In the genomic region with DNA sequence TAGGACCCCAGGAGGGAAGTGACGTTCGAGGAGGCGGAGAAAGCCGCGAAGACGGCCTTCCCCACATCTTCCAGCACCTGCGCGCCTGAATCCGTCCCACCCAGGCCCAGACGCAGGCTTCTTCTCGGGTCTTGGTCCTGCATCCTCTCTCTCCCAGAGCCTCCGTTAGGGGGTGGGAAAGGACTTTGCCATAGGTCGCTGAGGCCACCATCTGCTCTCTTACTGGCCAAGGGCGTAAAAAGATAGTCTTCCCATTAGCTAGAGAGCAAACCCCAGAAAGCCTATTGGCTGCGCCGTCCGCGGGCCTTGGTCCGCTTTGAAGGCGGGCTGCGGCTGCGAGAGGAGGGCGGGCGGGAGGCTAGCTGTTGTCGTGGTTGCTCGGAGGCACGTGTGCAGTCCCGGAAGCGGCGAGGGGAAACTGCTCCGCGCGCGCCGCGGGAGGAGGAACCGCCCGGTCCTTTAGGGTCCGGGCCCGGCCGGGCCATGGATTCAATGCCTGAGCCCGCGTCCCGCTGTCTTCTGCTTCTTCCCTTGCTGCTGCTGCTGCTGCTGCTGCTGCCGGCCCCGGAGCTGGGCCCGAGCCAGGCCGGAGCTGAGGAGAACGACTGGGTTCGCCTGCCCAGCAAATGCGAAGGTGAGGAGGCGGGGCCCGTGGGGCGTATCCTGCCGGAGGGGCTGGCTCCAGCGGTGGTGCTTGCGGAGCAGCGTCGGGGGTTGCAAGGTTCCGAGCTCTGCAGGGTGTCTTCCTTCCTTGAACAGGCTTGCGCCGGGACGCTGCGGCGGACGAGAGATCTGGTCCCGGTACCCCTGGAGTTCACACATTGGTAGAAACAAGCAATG, we compare ENCODE assay signal across 1 cellular context.
A peak's percentile ranks its signal among the peaks of the same experiment; 100 is the strongest.
TF ChIP-seq lines count a peak whose summit lies in the region.

A gene (plus strand): TSS at position 393 of the 840 bp plus-strand sequence. CDS start 91 bp downstream, at position 484.

TF ChIP-seq in H1, 55 proteins besides CTCF, POLR2A, EP300 and RAD21:
- TF ChIP-seq POLR2AphosphoS5 (IDR thresholded peaks at IDR 0.05; ENCODE audit: low read depth, low read length) (peak; percentile 45; the same call in 1 of the 2 replicates), RNF2 (IDR thresholded peaks at IDR 0.05; ENCODE audit: borderline replicate concordance, low read depth, low read length, missing control alignments, poor library complexity, severe bottlenecking) (peak; percentile 42), ZNF274 (IDR thresholded peaks at IDR 0.05; ENCODE audit: borderline replicate concordance, extremely low read depth, low read length) (no peak), ASH2L (IDR thresholded peaks at IDR 0.05; ENCODE audit: low read length) (peak; percentile 87), RBBP5 (IDR thresholded peaks at IDR 0.05; ENCODE audit: borderline replicate concordance, low read depth, low read length) (0 out of 2 replicates have a peak, but pooled peaks have one; percentile 83), RXRA (IDR thresholded peaks at IDR 0.05; ENCODE audit: insufficient read depth, low read depth, low read length) (no peak), GTF2F1 (IDR thresholded peaks at IDR 0.05; ENCODE audit: borderline replicate concordance, low read depth, low read length) (no peak; the same call in 1 of the 2 replicates), TAF1 (IDR thresholded peaks at IDR 0.05; ENCODE audit: low read depth, low read length) (peak; percentile 77), CHD2 (IDR thresholded peaks at IDR 0.05; ENCODE audit: low read length) (peak; percentile 83), TBP (IDR thresholded peaks at IDR 0.05; ENCODE audit: low read depth, low read length) (peak; percentile 70), CEBPB (IDR thresholded peaks at IDR 0.05; ENCODE audit: low read depth, low read length) (no peak), TAF7 (optimal IDR thresholded peaks at IDR 0.05; ENCODE audit: borderline replicate concordance, low read depth, low read length) (peak; percentile 45), SRF (IDR thresholded peaks at IDR 0.05; ENCODE audit: low read depth, low read length) (no peak), MAFK (IDR thresholded peaks at IDR 0.05; ENCODE audit: low read depth, low read length) (no peak), GABPA (IDR thresholded peaks at IDR 0.05; ENCODE audit: borderline replicate concordance, insufficient read depth, low read length) (peak; percentile 71; the same call in 1 of the 2 replicates), SP2 (IDR thresholded peaks at IDR 0.05; ENCODE audit: low read length) (peak; percentile 33; the same call in 1 of the 2 replicates), SAP30 (IDR thresholded peaks at IDR 0.05; ENCODE audit: insufficient read depth, insufficient replicate concordance, low read length) (no peak), SP4 (IDR thresholded peaks at IDR 0.05; ENCODE audit: low read length) (peak; percentile 79), KDM1A (IDR thresholded peaks at IDR 0.05; ENCODE audit: borderline replicate concordance, low read length) (peak; percentile 75; the same call in 1 of the 2 replicates), EGR1 (IDR thresholded peaks at IDR 0.05; ENCODE audit: borderline replicate concordance, low read depth, low read length) (no peak), JUN (IDR thresholded peaks at IDR 0.05; ENCODE audit: low read depth, low read length) (no peak), EZH2 (IDR thresholded peaks at IDR 0.05; ENCODE audit: low read depth, low read length, severe bottlenecking) (no peak), BACH1 (IDR thresholded peaks at IDR 0.05; ENCODE audit: low read length) (no peak), TCF12 (IDR thresholded peaks at IDR 0.05; ENCODE audit: low read depth, low read length) (no peak), POU5F1 (IDR thresholded peaks at IDR 0.05; ENCODE audit: low read depth, low read length) (no peak), PHF8 (conservative IDR thresholded peaks at IDR 0.05; ENCODE audit: low read depth, low read length) (peak; percentile 76; the same call in 1 of the 2 replicates), CTBP2 (IDR thresholded peaks at IDR 0.05; ENCODE audit: borderline replicate concordance, insufficient read depth, insufficient read length, low read length) (no peak), HDAC2 (IDR thresholded peaks at IDR 0.05; ENCODE audit: borderline replicate concordance in 1 of 2, low read depth in 2 of 2, low read length in 2 of 2) (0 out of 4 replicates have a peak, but pooled peaks of 1 of the 2 experiments have one; percentile 62), BRCA1 (IDR thresholded peaks at IDR 0.05; ENCODE audit: low read depth, low read length) (no peak), CREB1 (IDR thresholded peaks at IDR 0.05) (peak; percentile 68), KDM5A (IDR thresholded peaks at IDR 0.05; ENCODE audit: low read length) (no peak), BCL11A (IDR thresholded peaks at IDR 0.05; ENCODE audit: low read depth in 2 of 2, low read length in 2 of 2) (no peak), CBX8 (IDR thresholded peaks at IDR 0.05; ENCODE audit: borderline replicate concordance, low read depth, low read length) (no peak), SIN3A (conservative IDR thresholded peaks at IDR 0.05 in 1 of 2, IDR thresholded peaks at IDR 0.05 in 1 of 2; ENCODE audit: low read depth in 1 of 2, low read length in 2 of 2) (peak in 1 of 2 experiments; percentile 80; a peak in 2 of 4 replicates), SP1 (IDR thresholded peaks at IDR 0.05; ENCODE audit: low read depth, low read length) (peak; percentile 98), YY1 (IDR thresholded peaks at IDR 0.05; ENCODE audit: low read depth, low read length) (no peak; the same call in 1 of the 2 replicates), KDM4A (IDR thresholded peaks at IDR 0.05; ENCODE audit: low read depth, low read length, severe bottlenecking) (peak; percentile 74), CHD1 (IDR thresholded peaks at IDR 0.05; ENCODE audit: low read depth, low read length) (no peak)
- TF ChIP-seq, protein P1, sequence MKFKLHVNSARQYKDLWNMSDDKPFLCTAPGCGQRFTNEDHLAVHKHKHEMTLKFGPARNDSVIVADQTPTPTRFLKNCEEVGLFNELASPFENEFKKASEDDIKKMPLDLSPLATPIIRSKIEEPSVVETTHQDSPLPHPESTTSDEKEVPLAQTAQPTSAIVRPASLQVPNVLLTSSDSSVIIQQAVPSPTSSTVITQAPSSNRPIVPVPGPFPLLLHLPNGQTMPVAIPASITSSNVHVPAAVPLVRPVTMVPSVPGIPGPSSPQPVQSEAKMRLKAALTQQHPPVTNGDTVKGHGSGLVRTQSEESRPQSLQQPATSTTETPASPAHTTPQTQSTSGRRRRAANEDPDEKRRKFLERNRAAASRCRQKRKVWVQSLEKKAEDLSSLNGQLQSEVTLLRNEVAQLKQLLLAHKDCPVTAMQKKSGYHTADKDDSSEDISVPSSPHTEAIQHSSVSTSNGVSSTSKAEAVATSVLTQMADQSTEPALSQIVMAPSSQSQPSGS (IDR thresholded peaks at IDR 0.05; ENCODE audit: low read length) = no peak
- TF ChIP-seq, protein P2, sequence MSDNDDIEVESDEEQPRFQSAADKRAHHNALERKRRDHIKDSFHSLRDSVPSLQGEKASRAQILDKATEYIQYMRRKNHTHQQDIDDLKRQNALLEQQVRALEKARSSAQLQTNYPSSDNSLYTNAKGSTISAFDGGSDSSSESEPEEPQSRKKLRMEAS (IDR thresholded peaks at IDR 0.05) = peak; percentile 99
- TF ChIP-seq, protein P3, sequence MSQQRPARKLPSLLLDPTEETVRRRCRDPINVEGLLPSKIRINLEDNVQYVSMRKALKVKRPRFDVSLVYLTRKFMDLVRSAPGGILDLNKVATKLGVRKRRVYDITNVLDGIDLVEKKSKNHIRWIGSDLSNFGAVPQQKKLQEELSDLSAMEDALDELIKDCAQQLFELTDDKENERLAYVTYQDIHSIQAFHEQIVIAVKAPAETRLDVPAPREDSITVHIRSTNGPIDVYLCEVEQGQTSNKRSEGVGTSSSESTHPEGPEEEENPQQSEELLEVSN (IDR thresholded peaks at IDR 0.05) = peak; percentile 99
- TF ChIP-seq, protein P4, sequence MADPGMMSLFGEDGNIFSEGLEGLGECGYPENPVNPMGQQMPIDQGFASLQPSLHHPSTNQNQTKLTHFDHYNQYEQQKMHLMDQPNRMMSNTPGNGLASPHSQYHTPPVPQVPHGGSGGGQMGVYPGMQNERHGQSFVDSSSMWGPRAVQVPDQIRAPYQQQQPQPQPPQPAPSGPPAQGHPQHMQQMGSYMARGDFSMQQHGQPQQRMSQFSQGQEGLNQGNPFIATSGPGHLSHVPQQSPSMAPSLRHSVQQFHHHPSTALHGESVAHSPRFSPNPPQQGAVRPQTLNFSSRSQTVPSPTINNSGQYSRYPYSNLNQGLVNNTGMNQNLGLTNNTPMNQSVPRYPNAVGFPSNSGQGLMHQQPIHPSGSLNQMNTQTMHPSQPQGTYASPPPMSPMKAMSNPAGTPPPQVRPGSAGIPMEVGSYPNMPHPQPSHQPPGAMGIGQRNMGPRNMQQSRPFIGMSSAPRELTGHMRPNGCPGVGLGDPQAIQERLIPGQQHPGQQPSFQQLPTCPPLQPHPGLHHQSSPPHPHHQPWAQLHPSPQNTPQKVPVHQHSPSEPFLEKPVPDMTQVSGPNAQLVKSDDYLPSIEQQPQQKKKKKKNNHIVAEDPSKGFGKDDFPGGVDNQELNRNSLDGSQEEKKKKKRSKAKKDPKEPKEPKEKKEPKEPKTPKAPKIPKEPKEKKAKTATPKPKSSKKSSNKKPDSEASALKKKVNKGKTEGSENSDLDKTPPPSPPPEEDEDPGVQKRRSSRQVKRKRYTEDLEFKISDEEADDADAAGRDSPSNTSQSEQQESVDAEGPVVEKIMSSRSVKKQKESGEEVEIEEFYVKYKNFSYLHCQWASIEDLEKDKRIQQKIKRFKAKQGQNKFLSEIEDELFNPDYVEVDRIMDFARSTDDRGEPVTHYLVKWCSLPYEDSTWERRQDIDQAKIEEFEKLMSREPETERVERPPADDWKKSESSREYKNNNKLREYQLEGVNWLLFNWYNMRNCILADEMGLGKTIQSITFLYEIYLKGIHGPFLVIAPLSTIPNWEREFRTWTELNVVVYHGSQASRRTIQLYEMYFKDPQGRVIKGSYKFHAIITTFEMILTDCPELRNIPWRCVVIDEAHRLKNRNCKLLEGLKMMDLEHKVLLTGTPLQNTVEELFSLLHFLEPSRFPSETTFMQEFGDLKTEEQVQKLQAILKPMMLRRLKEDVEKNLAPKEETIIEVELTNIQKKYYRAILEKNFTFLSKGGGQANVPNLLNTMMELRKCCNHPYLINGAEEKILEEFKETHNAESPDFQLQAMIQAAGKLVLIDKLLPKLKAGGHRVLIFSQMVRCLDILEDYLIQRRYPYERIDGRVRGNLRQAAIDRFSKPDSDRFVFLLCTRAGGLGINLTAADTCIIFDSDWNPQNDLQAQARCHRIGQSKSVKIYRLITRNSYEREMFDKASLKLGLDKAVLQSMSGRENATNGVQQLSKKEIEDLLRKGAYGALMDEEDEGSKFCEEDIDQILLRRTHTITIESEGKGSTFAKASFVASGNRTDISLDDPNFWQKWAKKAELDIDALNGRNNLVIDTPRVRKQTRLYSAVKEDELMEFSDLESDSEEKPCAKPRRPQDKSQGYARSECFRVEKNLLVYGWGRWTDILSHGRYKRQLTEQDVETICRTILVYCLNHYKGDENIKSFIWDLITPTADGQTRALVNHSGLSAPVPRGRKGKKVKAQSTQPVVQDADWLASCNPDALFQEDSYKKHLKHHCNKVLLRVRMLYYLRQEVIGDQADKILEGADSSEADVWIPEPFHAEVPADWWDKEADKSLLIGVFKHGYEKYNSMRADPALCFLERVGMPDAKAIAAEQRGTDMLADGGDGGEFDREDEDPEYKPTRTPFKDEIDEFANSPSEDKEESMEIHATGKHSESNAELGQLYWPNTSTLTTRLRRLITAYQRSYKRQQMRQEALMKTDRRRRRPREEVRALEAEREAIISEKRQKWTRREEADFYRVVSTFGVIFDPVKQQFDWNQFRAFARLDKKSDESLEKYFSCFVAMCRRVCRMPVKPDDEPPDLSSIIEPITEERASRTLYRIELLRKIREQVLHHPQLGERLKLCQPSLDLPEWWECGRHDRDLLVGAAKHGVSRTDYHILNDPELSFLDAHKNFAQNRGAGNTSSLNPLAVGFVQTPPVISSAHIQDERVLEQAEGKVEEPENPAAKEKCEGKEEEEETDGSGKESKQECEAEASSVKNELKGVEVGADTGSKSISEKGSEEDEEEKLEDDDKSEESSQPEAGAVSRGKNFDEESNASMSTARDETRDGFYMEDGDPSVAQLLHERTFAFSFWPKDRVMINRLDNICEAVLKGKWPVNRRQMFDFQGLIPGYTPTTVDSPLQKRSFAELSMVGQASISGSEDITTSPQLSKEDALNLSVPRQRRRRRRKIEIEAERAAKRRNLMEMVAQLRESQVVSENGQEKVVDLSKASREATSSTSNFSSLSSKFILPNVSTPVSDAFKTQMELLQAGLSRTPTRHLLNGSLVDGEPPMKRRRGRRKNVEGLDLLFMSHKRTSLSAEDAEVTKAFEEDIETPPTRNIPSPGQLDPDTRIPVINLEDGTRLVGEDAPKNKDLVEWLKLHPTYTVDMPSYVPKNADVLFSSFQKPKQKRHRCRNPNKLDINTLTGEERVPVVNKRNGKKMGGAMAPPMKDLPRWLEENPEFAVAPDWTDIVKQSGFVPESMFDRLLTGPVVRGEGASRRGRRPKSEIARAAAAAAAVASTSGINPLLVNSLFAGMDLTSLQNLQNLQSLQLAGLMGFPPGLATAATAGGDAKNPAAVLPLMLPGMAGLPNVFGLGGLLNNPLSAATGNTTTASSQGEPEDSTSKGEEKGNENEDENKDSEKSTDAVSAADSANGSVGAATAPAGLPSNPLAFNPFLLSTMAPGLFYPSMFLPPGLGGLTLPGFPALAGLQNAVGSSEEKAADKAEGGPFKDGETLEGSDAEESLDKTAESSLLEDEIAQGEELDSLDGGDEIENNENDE (IDR thresholded peaks at IDR 0.05; ENCODE audit: insufficient replicate concordance, low read length) = no peak
- TF ChIP-seq, protein P5, sequence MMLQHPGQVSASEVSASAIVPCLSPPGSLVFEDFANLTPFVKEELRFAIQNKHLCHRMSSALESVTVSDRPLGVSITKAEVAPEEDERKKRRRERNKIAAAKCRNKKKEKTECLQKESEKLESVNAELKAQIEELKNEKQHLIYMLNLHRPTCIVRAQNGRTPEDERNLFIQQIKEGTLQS (IDR thresholded peaks at IDR 0.05; ENCODE audit: insufficient read depth, low read depth, low read length) = no peak
- TF ChIP-seq, protein P6, sequence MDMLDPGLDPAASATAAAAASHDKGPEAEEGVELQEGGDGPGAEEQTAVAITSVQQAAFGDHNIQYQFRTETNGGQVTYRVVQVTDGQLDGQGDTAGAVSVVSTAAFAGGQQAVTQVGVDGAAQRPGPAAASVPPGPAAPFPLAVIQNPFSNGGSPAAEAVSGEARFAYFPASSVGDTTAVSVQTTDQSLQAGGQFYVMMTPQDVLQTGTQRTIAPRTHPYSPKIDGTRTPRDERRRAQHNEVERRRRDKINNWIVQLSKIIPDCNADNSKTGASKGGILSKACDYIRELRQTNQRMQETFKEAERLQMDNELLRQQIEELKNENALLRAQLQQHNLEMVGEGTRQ (IDR thresholded peaks at IDR 0.05; ENCODE audit: low read length) = peak; percentile 64
